ENCODE assay signal across 1 cellular context in genomic region chr2:69789762-69790600, GRCh38.
TF ChIP-seq lines count a peak whose summit lies in the region.

No MANE protein-coding gene starts in this region.

TF ChIP-seq in GM23338, 12 proteins besides CTCF, POLR2A, EP300 and RAD21 (continued from another document):
- TF ChIP-seq, protein P1, sequence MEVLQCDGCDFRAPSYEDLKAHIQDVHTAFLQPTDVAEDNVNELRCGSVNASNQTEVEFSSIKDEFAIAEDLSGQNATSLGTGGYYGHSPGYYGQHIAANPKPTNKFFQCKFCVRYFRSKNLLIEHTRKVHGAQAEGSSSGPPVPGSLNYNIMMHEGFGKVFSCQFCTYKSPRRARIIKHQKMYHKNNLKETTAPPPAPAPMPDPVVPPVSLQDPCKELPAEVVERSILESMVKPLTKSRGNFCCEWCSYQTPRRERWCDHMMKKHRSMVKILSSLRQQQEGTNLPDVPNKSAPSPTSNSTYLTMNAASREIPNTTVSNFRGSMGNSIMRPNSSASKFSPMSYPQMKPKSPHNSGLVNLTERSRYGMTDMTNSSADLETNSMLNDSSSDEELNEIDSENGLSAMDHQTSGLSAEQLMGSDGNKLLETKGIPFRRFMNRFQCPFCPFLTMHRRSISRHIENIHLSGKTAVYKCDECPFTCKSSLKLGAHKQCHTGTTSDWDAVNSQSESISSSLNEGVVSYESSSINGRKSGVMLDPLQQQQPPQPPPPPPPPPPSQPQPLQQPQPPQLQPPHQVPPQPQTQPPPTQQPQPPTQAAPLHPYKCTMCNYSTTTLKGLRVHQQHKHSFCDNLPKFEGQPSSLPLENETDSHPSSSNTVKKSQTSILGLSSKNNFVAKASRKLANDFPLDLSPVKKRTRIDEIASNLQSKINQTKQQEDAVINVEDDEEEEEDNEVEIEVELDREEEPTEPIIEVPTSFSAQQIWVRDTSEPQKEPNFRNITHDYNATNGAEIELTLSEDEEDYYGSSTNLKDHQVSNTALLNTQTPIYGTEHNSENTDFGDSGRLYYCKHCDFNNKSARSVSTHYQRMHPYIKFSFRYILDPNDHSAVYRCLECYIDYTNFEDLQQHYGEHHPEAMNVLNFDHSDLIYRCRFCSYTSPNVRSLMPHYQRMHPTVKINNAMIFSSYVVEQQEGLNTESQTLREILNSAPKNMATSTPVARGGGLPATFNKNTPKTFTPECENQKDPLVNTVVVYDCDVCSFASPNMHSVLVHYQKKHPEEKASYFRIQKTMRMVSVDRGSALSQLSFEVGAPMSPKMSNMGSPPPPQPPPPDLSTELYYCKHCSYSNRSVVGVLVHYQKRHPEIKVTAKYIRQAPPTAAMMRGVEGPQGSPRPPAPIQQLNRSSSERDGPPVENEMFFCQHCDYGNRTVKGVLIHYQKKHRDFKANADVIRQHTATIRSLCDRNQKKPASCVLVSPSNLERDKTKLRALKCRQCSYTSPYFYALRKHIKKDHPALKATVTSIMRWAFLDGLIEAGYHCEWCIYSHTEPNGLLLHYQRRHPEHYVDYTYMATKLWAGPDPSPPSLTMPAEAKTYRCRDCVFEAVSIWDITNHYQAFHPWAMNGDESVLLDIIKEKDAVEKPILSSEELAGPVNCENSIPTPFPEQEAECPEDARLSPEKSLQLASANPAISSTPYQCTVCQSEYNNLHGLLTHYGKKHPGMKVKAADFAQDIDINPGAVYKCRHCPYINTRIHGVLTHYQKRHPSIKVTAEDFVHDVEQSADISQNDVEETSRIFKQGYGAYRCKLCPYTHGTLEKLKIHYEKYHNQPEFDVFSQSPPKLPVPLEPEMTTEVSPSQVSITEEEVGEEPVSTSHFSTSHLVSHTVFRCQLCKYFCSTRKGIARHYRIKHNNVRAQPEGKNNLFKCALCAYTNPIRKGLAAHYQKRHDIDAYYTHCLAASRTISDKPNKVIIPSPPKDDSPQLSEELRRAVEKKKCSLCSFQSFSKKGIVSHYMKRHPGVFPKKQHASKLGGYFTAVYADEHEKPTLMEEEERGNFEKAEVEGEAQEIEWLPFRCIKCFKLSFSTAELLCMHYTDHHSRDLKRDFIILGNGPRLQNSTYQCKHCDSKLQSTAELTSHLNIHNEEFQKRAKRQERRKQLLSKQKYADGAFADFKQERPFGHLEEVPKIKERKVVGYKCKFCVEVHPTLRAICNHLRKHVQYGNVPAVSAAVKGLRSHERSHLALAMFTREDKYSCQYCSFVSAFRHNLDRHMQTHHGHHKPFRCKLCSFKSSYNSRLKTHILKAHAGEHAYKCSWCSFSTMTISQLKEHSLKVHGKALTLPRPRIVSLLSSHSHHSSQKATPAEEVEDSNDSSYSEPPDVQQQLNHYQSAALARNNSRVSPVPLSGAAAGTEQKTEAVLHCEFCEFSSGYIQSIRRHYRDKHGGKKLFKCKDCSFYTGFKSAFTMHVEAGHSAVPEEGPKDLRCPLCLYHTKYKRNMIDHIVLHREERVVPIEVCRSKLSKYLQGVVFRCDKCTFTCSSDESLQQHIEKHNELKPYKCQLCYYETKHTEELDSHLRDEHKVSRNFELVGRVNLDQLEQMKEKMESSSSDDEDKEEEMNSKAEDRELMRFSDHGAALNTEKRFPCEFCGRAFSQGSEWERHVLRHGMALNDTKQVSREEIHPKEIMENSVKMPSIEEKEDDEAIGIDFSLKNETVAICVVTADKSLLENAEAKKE (CRISPR knock-in tag; IDR thresholded peaks at IDR 0.05) = no peak
- TF ChIP-seq JUNB (IDR thresholded peaks at IDR 0.05; ENCODE audit: unreplicated experiment) (no peak), ZNF331 (CRISPR knock-in tag; IDR thresholded peaks at IDR 0.05; ENCODE audit: low read depth) (no peak), ZNF114 (CRISPR knock-in tag; IDR thresholded peaks at IDR 0.05) (no peak), EZH2 (IDR thresholded peaks at IDR 0.05; ENCODE audit: low read depth, unreplicated experiment) (no peak), ETS1 (IDR thresholded peaks at IDR 0.05) (no peak), STAT1 (IDR thresholded peaks at IDR 0.05; ENCODE audit: unreplicated experiment) (no peak), NANOG (IDR thresholded peaks at IDR 0.05; ENCODE audit: borderline replicate concordance) (no peak), CREB1 (CRISPR knock-in tag; IDR thresholded peaks at IDR 0.05; ENCODE audit: low read depth) (no peak), EZH2phosphoT487 (IDR thresholded peaks at IDR 0.05; ENCODE audit: unreplicated experiment) (no peak)
